Comparison of ENCODE assay signal across 9 cellular contexts in genomic region chr15:73988075-73988969, GRCh38. TPM values are rescaled to one million over a fixed set of nuclear protein-coding genes. Genes with fewer than 3 reads are reported as not detected.
DNase-seq lines count a peak whose midpoint lies in the region; ATAC-seq, FAIRE-seq and TF ChIP-seq lines count a peak whose summit lies in the region.
"Had no signal": no experiment of that assay in that cellular context is flagged by ENCODE, and none has a peak within 500 bp of the region (broad histone marks: within the 10 kb centered on the region; RNA-seq: fewer than 3 reads in every experiment).

No MANE protein-coding gene starts in this region.

- H2AFZ ChIP-seq in KMS-11 (ENCODE audit: low read depth) (no peak overlapping the region), H1 (ENCODE audit: low read length) (no peak overlapping the region), trophoblast cell (ENCODE audit: insufficient read depth, low read length, poor library complexity) (no peak overlapping the region)

- H2BK120ac ChIP-seq in H1 (replicated peaks; ENCODE audit: low read depth, low read length) (no peak overlapping the region), trophoblast cell (ENCODE audit: insufficient read depth, low read length, poor library complexity) (no peak overlapping the region)

- ATAC-seq in GM21737 (IDR thresholded peaks at IDR 0.05; ENCODE audit: unreplicated experiment) (no peak), GM18861 (IDR thresholded peaks at IDR 0.05; ENCODE audit: unreplicated experiment) (no peak), HG02981 (IDR thresholded peaks at IDR 0.05; ENCODE audit: unreplicated experiment) (no peak), GM21619 (IDR thresholded peaks at IDR 0.05; ENCODE audit: unreplicated experiment) (no peak)

- H3K4me2 ChIP-seq in KMS-11 (peak overlapping the region; percentile 88), H1 (ENCODE audit: insufficient read depth in 1 of 2, low read depth in 2 of 2, low read length in 2 of 2) (no peak overlapping the region), trophoblast cell (ENCODE audit: low read length) (no peak overlapping the region)

- H3K79me2 ChIP-seq in KMS-11 (ENCODE audit: insufficient read depth, low read depth) (peaks cover 10% of the 10 kb centered on the region; the same call in 1 of the 2 replicates), H1 (ENCODE audit: control insufficient read depth in 1 of 2, insufficient read depth in 2 of 2, low read length in 2 of 2) (no peaks in the 10 kb centered on the region), trophoblast cell (ENCODE audit: control insufficient read depth, insufficient read depth, low read length, poor library complexity) (no peaks in the 10 kb centered on the region)

- DNase-seq in COLO668 (lab: John Stamatoyannopoulos, UW; ENCODE audit: unreplicated experiment) (peak; percentile 51), H1 (ENCODE audit: low read depth in 1 of 2, low spot score in 2 of 2) (no peak), trophoblast cell (peak; percentile 16 to 29)

- TF ChIP-seq EP300 in H1 (IDR thresholded peaks at IDR 0.05; ENCODE audit: borderline replicate concordance in 1 of 2, low read depth in 2 of 2, low read length in 2 of 2) = no peak

- H3K18ac ChIP-seq in H1 (ENCODE audit: extremely low read depth, low read length) (no peak overlapping the region), trophoblast cell (ENCODE audit: low read length) (no peak overlapping the region)

- H3K23ac ChIP-seq in H1 (ENCODE audit: insufficient read length) = no peak overlapping the region
- H3K23ac ChIP-seq in trophoblast cell (ENCODE audit: low read length) = no peak overlapping the region

- TF ChIP-seq POLR2A in H1 (IDR thresholded peaks at IDR 0.05; ENCODE audit: control extremely low read depth in 1 of 2, low read depth in 2 of 2, low read length in 2 of 2) = no peak

- H3K14ac ChIP-seq in H1 (ENCODE audit: insufficient read length) (no peak overlapping the region), trophoblast cell (ENCODE audit: low read length) (no peak overlapping the region)

- no peak overlapping the region for H2BK12ac ChIP-seq in H1 (ENCODE audit: low read depth, low read length)
- no peak overlapping the region for H2BK12ac ChIP-seq in trophoblast cell (ENCODE audit: low read length)

- peaks cover 2% of the 10 kb centered on the region; the same call in 1 of the 2 replicates for H3K23me2 ChIP-seq in H1 (ENCODE audit: low read depth, low read length)

- H3K27me3 ChIP-seq in KMS-11 (ENCODE audit: insufficient read depth, low read depth) (no peaks in the 10 kb centered on the region), H1 (replicated peaks in 1 of 4; ENCODE audit: control insufficient read depth in 3 of 4, extremely low read depth in 1 of 4, insufficient read depth in 3 of 4, low read length in 3 of 4) (peaks cover 0 to 6% (median under 1%) of the 10 kb centered on the region in 4 experiments; a peak in 1 of 7 replicates), trophoblast cell (ENCODE audit: insufficient read depth, low read length) (no peaks in the 10 kb centered on the region)

- H3K56ac ChIP-seq in H1 (replicated peaks; ENCODE audit: insufficient read length, low read depth, low read length) = no peak overlapping the region

- no peaks in the 10 kb centered on the region for H3K36me3 ChIP-seq in KMS-11 (ENCODE audit: insufficient read depth)
- H3K36me3 ChIP-seq in H1 (ENCODE audit: control insufficient read depth in 2 of 4, insufficient read depth in 4 of 4, low read length in 3 of 4) = no peaks in the 10 kb centered on the region
- peaks cover 0 to 4% of the 10 kb centered on the region in 2 experiments for H3K36me3 ChIP-seq in trophoblast cell (ENCODE audit: control insufficient read depth in 1 of 2, insufficient read depth in 2 of 2, low read length in 2 of 2)

- no peak overlapping the region for H2BK5ac ChIP-seq in H1 (ENCODE audit: low read depth, low read length)
- H2BK5ac ChIP-seq in trophoblast cell (ENCODE audit: low read depth, low read length, poor library complexity) = no peak overlapping the region

- no peaks in the 10 kb centered on the region for H3K9me3 ChIP-seq in H1 (ENCODE audit: insufficient read depth in 2 of 2, low read depth in 1 of 2, low read length in 1 of 2)
- H3K9me3 ChIP-seq in trophoblast cell (ENCODE audit: insufficient read depth, low read depth, low read length) = no peaks in the 10 kb centered on the region

- POLR2A ChIA-PET in H1 (lab: Charles Lee; ENCODE audit: partially characterized antibody) = no interaction called here

- H3K4me3 ChIP-seq in KMS-11 (IDR thresholded peaks at IDR 0.05; ENCODE audit: insufficient read depth, low read depth, low read length) = no peak overlapping the region
- no peak overlapping the region for H3K4me3 ChIP-seq in H1 (ENCODE audit: extremely low read depth in 1 of 4, insufficient read depth in 2 of 4, low read depth in 3 of 4, low read length in 4 of 4)
- no peak overlapping the region for H3K4me3 ChIP-seq in trophoblast cell (ENCODE audit: low read depth, low read length)

- FAIRE-seq in H1 (lab: Jason Lieb, UNC) = no peak
- FAIRE-seq: endometrium had no signal

- H3K9ac ChIP-seq in KMS-11 = no peak overlapping the region; the same call in 1 of the 2 replicates
- H3K9ac ChIP-seq in H1 (replicated peaks in 1 of 4; ENCODE audit: extremely low read depth in 1 of 4, low read depth in 3 of 4, low read length in 3 of 4) = peak overlapping the region in 1 of 4 experiments; percentile 29; a peak in 1 of 7 replicates
- no peak overlapping the region for H3K9ac ChIP-seq in trophoblast cell (ENCODE audit: low read length)

- peak overlapping the region; percentile 56 for H3K27ac ChIP-seq in KMS-11
- no peak overlapping the region for H3K27ac ChIP-seq in H1 (ENCODE audit: low read depth, low read length)
- H3K27ac ChIP-seq in trophoblast cell (ENCODE audit: low read depth, low read length) = no peak overlapping the region

- no peak for TF ChIP-seq CTCF in KMS-11 (conservative IDR thresholded peaks at IDR 0.05; ENCODE audit: low read depth, low read length)
- TF ChIP-seq CTCF in H1 (IDR thresholded peaks at IDR 0.05; ENCODE audit: control extremely low read depth in 1 of 3, insufficient read depth in 1 of 3, low read depth in 1 of 3, low read length in 3 of 3) = no peak

- no peaks in the 10 kb centered on the region for H4K20me1 ChIP-seq in KMS-11 (ENCODE audit: insufficient read depth)
- peaks cover 0 to 3% of the 10 kb centered on the region in 2 experiments for H4K20me1 ChIP-seq in H1 (replicated peaks in 1 of 2; ENCODE audit: control insufficient read depth in 1 of 2, insufficient read depth in 2 of 2, low read length in 2 of 2)

- 90% methylated on average over 18 of the region's 18 CpGs; no CpG with 5 or more reads in 1 of the 2 experiments for WGBS in H1 (ENCODE audit: extremely low coverage in 1 of 2, insufficient coverage in 1 of 2, insufficient read length in 1 of 2, insufficient replicate concordance in 2 of 2, low coverage in 1 of 2, low lambda C conversion rate in 2 of 2, missing lambda C conversion rate in 1 of 2), 2 experiments
- no CpG with 5 or more reads among the region's 18 CpGs for WGBS in trophoblast cell (ENCODE audit: extremely low coverage, insufficient coverage, insufficient read length)

- peak overlapping the region; percentile 53 for H4K8ac ChIP-seq in H1 (ENCODE audit: extremely low read depth, insufficient read depth, low read length)
- no peak overlapping the region for H4K8ac ChIP-seq in trophoblast cell (ENCODE audit: low read depth, low read length)

- no peaks in the 10 kb centered on the region for H3K79me1 ChIP-seq in H1 (ENCODE audit: low read depth, low read length)
- no peaks in the 10 kb centered on the region for H3K79me1 ChIP-seq in trophoblast cell (ENCODE audit: low read length)

- no peak overlapping the region for H4K91ac ChIP-seq in H1 (replicated peaks; ENCODE audit: insufficient read length, low read length)
- H4K91ac ChIP-seq in trophoblast cell (ENCODE audit: low read depth, low read length) = no peak overlapping the region

- no peak for TF ChIP-seq RAD21 in H1 (IDR thresholded peaks at IDR 0.05 in 1 of 2, conservative IDR thresholded peaks at IDR 0.05 in 1 of 2; ENCODE audit: low read depth in 2 of 2, low read length in 2 of 2)

- CTCF ChIA-PET in H1 (lab: Charles Lee; ENCODE audit: partially characterized antibody) = interaction anchor here (0.7 to 11.4 kb wide), 7 partner anchors 15 to 332 kb away, joined by 3 to 167 read pairs (median 3); no protein-coding TSS in a partner anchor

- H3K4ac ChIP-seq in H1 (replicated peaks; ENCODE audit: insufficient read length, low read depth, low read length) = no peak overlapping the region
- H3K4ac ChIP-seq in trophoblast cell (ENCODE audit: low read depth, low read length) = no peak overlapping the region

- no peak overlapping the region for H2BK15ac ChIP-seq in H1 (ENCODE audit: low read length)

- H2AK5ac ChIP-seq in H1 (ENCODE audit: low read depth, low read length) (no peak overlapping the region), trophoblast cell (ENCODE audit: low read length) (no peak overlapping the region)

- no peak overlapping the region for H2BK20ac ChIP-seq in H1 (ENCODE audit: low read length)

- H4K5ac ChIP-seq in H1 (ENCODE audit: insufficient read length, low read depth, low read length) = no peak overlapping the region

- peaks cover 90% of the 10 kb centered on the region for H3K4me1 ChIP-seq in KMS-11 (ENCODE audit: low read depth, poor library complexity, severe bottlenecking)
- H3K4me1 ChIP-seq in H1 (replicated peaks in 1 of 4; ENCODE audit: control insufficient read depth in 3 of 4, insufficient read depth in 4 of 4, low read length in 3 of 4) = peaks cover 0 to 3% (median 0%) of the 10 kb centered on the region in 4 experiments; a peak in 2 of 7 replicates
- peaks cover 6 to 8% of the 10 kb centered on the region in 2 experiments for H3K4me1 ChIP-seq in trophoblast cell (ENCODE audit: control insufficient read depth in 1 of 2, insufficient read depth in 2 of 2, low read length in 2 of 2)

- no peak overlapping the region for H4K12ac ChIP-seq in trophoblast cell (ENCODE audit: low read depth, low read length)

RNA-seq across cellular contexts. Expression of gene STOML1, which starts 3.8 kb away (rescaled TPM):
- 2.6 and 3.8 TPM in 2 replicates for total RNA-seq in H1 (2021; fragmentation: NEBNext Ultra II Directional; extraction: Animal tissue kit (Norgen Biotek cat#: 25700))
- 3.2 and 6.4 TPM in 2 replicates for polyA plus RNA-seq in H1 (2011; rRNA removed)
- 4.6 TPM for polyA plus RNA-seq in H1 (2011; cell fraction: cytosol; rRNA removed)
- 6.9 TPM for polyA plus RNA-seq in H1 (2011; cell fraction: nucleus; rRNA removed)
- 2.2 to 3.0 TPM (median 2.4 TPM) in 4 replicates for polyA plus RNA-seq in H1 (2012, experiment 1 of 2)
- 2.8 TPM for polyA plus RNA-seq in H1 (2012, experiment 2 of 2)
- polyA plus RNA-seq in H1 (2013, experiment 1 of 2) = 2.8 TPM
- 2.6 TPM for polyA plus RNA-seq in H1 (2013, experiment 2 of 2)
- polyA minus RNA-seq in H1 (2011; rRNA and poly(A)+ RNA removed) = 2.1 and 3.2 TPM in 2 replicates
- 1.7 TPM for polyA minus RNA-seq in H1 (2011; cell fraction: cytosol; rRNA and poly(A)+ RNA removed)
- 3.4 TPM for polyA minus RNA-seq in H1 (2011; cell fraction: nucleus; rRNA and poly(A)+ RNA removed)
- polyA plus RNA-seq in trophoblast cell (2013) = 4.0 and 4.1 TPM in 2 replicates

RNA-seq across cellular contexts. Expression of gene PML, which starts 6.2 kb away (rescaled TPM):
- 30.3 and 31.2 TPM in 2 replicates for total RNA-seq in H1 (2021; fragmentation: NEBNext Ultra II Directional; extraction: Animal tissue kit (Norgen Biotek cat#: 25700))
- 14.9 and 30.4 TPM in 2 replicates for polyA plus RNA-seq in H1 (2011; rRNA removed)
- polyA plus RNA-seq in H1 (2011; cell fraction: cytosol; rRNA removed) = 12.2 TPM
- polyA plus RNA-seq in H1 (2011; cell fraction: nucleus; rRNA removed) = 26.0 TPM
- 25.9 to 33.8 TPM (median 31.4 TPM) in 4 replicates for polyA plus RNA-seq in H1 (2012, experiment 1 of 2)
- 33.5 TPM for polyA plus RNA-seq in H1 (2012, experiment 2 of 2)
- polyA plus RNA-seq in H1 (2013, experiment 1 of 2) = 25.2 TPM
- 25.0 TPM for polyA plus RNA-seq in H1 (2013, experiment 2 of 2)
- 12.2 and 13.9 TPM in 2 replicates for polyA minus RNA-seq in H1 (2011; rRNA and poly(A)+ RNA removed)
- 35.0 TPM for polyA minus RNA-seq in H1 (2011; cell fraction: cytosol; rRNA and poly(A)+ RNA removed)
- polyA minus RNA-seq in H1 (2011; cell fraction: nucleus; rRNA and poly(A)+ RNA removed) = 20.9 TPM
- 18.7 and 18.8 TPM in 2 replicates for polyA plus RNA-seq in trophoblast cell (2013)

Comparison
In these comparisons a context has a peak if more than half of its experiments do, and no peak if none do; other contexts are left out.
1. DNase-seq: peak in COLO668 (single experiment) and trophoblast cell (2 of 2); none in H1 (0 of 2).